ENCODE assay signal across 1 cellular context in the genomic region with DNA sequence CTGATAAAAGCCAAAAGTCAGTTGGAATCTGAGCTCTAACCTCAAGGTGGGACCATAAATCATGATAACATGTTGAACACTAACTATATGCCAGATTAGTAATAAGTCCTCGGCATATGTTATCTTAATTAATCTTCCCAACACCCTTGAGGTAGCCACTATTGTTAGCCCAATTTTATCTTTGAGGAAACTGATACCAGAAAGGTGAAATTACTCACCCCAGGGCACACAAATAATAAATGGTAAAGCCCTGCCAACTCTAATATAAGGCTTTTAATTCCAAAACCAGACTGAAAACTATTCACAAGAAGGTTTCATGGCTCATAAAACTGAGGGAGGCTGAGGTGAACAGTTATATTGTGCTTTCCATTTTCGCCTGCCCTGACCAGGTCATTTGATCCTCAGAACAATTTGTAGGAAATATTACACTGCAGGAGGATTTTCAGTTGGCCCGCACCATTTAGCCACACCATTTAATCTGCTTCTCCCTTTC.
TF ChIP-seq lines count a peak whose summit lies in the region.

No MANE protein-coding gene starts in this region.

TF ChIP-seq in HEK293, 187 proteins besides CTCF, POLR2A, EP300 and RAD21 (continued from another document and continues in another):
- TF ChIP-seq ZNF529 (tag by site-specific recombination; IDR thresholded peaks at IDR 0.05; ENCODE audit: insufficient replicate concordance) (no peak), ZNF843 (tag by site-specific recombination; IDR thresholded peaks at IDR 0.05) (peak; percentile 80), ZNF132 (tag by site-specific recombination; IDR thresholded peaks at IDR 0.05; ENCODE audit: borderline replicate concordance) (no peak), ZNF623 (tag by site-specific recombination; IDR thresholded peaks at IDR 0.05) (no peak), ZNF394 (tag by site-specific recombination; IDR thresholded peaks at IDR 0.05; ENCODE audit: borderline replicate concordance) (no peak), ZNF610 (tag by site-specific recombination; IDR thresholded peaks at IDR 0.05; ENCODE audit: borderline replicate concordance) (no peak), RBAK (tag by site-specific recombination; IDR thresholded peaks at IDR 0.05) (no peak), ZNF169 (tag by site-specific recombination; IDR thresholded peaks at IDR 0.05) (no peak), EGR2 (tag by site-specific recombination; IDR thresholded peaks at IDR 0.05; ENCODE audit: low read depth) (no peak), INSM2 (tag by site-specific recombination; IDR thresholded peaks at IDR 0.05) (no peak), OSR2 (tag by site-specific recombination; IDR thresholded peaks at IDR 0.05) (peak; percentile 16; the same call in 1 of the 2 replicates), ZNF10 (tag by site-specific recombination; IDR thresholded peaks at IDR 0.05) (no peak), GLIS2 (tag by site-specific recombination; IDR thresholded peaks at IDR 0.05) (no peak), ZNF548 (tag by site-specific recombination; IDR thresholded peaks at IDR 0.05) (no peak), PBX3 (CRISPR knock-in tag; IDR thresholded peaks at IDR 0.05) (no peak), ZNF558 (tag by site-specific recombination; IDR thresholded peaks at IDR 0.05) (no peak), MEIS1 (CRISPR knock-in tag; IDR thresholded peaks at IDR 0.05; ENCODE audit: borderline replicate concordance) (no peak), ZSCAN16 (tag by site-specific recombination; IDR thresholded peaks at IDR 0.05) (no peak), ZNF677 (tag by site-specific recombination; IDR thresholded peaks at IDR 0.05) (no peak), HOXC10 (CRISPR knock-in tag; IDR thresholded peaks at IDR 0.05) (no peak), ZNF114 (tag by site-specific recombination; IDR thresholded peaks at IDR 0.05) (no peak), FEZF1 (tag by site-specific recombination; IDR thresholded peaks at IDR 0.05) (peak; percentile 74), AEBP2 (tag by site-specific recombination; IDR thresholded peaks at IDR 0.05; ENCODE audit: borderline replicate concordance) (no peak), ZNF629 (tag by site-specific recombination; IDR thresholded peaks at IDR 0.05) (no peak), ZBTB11 (tag by site-specific recombination; conservative IDR thresholded peaks at IDR 0.05; ENCODE audit: low read depth) (no peak)
- TF ChIP-seq, protein P1, sequence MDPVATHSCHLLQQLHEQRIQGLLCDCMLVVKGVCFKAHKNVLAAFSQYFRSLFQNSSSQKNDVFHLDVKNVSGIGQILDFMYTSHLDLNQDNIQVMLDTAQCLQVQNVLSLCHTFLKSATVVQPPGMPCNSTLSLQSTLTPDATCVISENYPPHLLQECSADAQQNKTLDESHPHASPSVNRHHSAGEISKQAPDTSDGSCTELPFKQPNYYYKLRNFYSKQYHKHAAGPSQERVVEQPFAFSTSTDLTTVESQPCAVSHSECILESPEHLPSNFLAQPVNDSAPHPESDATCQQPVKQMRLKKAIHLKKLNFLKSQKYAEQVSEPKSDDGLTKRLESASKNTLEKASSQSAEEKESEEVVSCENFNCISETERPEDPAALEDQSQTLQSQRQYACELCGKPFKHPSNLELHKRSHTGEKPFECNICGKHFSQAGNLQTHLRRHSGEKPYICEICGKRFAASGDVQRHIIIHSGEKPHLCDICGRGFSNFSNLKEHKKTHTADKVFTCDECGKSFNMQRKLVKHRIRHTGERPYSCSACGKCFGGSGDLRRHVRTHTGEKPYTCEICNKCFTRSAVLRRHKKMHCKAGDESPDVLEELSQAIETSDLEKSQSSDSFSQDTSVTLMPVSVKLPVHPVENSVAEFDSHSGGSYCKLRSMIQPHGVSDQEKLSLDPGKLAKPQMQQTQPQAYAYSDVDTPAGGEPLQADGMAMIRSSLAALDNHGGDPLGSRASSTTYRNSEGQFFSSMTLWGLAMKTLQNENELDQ (tag by site-specific recombination; IDR thresholded peaks at IDR 0.05; ENCODE audit: low read depth), result 0 out of 2 replicates have a peak, but pooled peaks have one; percentile 31
- TF ChIP-seq, protein P2, sequence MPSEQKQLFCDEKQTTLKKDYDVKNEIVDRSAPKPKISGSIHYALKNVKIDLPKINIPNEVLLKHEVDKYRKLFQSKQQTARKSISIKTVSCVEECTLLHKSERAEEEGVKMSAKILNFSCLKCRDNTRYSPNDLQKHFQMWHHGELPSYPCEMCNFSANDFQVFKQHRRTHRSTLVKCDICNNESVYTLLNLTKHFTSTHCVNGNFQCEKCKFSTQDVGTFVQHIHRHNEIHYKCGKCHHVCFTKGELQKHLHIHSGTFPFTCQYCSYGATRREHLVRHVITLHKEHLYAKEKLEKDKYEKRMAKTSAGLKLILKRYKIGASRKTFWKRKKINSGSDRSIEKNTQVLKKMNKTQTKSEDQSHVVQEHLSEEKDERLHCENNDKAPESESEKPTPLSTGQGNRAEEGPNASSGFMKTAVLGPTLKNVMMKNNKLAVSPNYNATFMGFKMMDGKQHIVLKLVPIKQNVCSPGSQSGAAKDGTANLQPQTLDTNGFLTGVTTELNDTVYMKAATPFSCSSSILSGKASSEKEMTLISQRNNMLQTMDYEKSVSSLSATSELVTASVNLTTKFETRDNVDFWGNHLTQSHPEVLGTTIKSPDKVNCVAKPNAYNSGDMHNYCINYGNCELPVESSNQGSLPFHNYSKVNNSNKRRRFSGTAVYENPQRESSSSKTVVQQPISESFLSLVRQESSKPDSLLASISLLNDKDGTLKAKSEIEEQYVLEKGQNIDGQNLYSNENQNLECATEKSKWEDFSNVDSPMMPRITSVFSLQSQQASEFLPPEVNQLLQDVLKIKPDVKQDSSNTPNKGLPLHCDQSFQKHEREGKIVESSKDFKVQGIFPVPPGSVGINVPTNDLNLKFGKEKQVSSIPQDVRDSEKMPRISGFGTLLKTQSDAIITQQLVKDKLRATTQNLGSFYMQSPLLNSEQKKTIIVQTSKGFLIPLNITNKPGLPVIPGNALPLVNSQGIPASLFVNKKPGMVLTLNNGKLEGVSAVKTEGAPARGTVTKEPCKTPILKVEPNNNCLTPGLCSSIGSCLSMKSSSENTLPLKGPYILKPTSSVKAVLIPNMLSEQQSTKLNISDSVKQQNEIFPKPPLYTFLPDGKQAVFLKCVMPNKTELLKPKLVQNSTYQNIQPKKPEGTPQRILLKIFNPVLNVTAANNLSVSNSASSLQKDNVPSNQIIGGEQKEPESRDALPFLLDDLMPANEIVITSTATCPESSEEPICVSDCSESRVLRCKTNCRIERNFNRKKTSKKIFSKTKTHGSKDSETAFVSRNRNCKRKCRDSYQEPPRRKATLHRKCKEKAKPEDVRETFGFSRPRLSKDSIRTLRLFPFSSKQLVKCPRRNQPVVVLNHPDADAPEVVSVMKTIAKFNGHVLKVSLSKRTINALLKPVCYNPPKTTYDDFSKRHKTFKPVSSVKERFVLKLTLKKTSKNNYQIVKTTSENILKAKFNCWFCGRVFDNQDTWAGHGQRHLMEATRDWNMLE (tag by site-specific recombination; conservative IDR thresholded peaks at IDR 0.05; ENCODE audit: low read depth), result no peak
- TF ChIP-seq, protein P3, sequence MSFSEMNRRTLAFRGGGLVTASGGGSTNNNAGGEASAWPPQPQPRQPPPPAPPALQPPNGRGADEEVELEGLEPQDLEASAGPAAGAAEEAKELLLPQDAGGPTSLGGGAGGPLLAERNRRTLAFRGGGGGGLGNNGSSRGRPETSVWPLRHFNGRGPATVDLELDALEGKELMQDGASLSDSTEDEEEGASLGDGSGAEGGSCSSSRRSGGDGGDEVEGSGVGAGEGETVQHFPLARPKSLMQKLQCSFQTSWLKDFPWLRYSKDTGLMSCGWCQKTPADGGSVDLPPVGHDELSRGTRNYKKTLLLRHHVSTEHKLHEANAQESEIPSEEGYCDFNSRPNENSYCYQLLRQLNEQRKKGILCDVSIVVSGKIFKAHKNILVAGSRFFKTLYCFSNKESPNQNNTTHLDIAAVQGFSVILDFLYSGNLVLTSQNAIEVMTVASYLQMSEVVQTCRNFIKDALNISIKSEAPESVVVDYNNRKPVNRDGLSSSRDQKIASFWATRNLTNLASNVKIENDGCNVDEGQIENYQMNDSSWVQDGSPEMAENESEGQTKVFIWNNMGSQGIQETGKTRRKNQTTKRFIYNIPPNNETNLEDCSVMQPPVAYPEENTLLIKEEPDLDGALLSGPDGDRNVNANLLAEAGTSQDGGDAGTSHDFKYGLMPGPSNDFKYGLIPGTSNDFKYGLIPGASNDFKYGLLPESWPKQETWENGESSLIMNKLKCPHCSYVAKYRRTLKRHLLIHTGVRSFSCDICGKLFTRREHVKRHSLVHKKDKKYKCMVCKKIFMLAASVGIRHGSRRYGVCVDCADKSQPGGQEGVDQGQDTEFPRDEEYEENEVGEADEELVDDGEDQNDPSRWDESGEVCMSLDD (tag by site-specific recombination; IDR thresholded peaks at IDR 0.05), result no peak
- TF ChIP-seq, protein P4, sequence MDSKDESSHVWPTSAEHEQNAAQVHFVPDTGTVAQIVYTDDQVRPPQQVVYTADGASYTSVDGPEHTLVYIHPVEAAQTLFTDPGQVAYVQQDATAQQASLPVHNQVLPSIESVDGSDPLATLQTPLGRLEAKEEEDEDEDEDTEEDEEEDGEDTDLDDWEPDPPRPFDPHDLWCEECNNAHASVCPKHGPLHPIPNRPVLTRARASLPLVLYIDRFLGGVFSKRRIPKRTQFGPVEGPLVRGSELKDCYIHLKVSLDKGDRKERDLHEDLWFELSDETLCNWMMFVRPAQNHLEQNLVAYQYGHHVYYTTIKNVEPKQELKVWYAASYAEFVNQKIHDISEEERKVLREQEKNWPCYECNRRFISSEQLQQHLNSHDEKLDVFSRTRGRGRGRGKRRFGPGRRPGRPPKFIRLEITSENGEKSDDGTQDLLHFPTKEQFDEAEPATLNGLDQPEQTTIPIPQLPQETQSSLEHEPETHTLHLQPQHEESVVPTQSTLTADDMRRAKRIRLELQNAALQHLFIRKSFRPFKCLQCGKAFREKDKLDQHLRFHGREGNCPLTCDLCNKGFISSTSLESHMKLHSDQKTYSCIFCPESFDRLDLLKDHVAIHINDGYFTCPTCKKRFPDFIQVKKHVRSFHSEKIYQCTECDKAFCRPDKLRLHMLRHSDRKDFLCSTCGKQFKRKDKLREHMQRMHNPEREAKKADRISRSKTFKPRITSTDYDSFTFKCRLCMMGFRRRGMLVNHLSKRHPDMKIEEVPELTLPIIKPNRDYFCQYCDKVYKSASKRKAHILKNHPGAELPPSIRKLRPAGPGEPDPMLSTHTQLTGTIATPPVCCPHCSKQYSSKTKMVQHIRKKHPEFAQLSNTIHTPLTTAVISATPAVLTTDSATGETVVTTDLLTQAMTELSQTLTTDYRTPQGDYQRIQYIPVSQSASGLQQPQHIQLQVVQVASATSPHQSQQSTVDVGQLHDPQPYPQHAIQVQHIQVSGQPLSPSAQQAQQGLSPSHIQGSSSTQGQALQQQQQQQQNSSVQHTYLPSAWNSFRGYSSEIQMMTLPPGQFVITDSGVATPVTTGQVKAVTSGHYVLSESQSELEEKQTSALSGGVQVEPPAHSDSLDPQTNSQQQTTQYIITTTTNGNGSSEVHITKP (tag by site-specific recombination; IDR thresholded peaks at IDR 0.05), result peak; percentile 63
